In the genomic region with DNA sequence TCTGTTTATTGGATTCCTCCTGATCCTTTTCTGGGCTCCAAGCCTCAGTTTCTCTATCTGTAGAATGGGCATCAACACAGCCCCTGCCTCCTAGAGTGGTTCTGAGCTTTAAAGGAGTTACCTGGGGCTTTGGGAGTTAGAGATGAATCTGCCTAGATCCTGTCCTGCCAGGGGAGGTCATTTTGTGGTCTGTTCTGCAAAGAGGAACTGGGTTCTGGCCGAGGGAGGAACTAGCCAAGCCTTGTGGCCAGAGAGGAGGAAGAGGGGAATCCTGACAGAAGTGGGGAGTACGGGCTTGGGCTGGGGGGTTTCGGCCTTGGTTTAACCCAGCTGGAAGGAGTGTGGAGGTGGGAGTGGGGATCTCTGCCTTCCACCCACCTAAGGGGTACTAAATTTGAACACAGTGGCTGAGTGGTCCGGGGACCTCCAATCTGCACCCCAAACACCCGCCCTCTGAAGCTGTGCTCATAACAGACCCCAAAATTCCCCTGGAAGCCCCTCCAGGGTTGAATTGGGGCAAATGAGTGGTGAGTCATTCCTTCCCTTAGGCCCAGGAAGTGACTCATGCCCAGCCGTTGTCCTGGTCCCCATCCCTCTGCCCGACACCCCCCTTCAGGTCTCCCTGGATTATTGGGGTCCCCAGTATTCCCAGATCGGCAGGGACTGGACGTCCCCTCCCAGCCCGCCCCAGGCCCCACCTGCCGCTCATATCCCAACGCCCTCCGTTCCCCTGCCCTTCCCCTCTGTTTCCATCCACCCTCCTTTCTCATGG, we compare ENCODE assay signal across 8 cellular contexts. TPM values are rescaled to one million over a fixed set of nuclear protein-coding genes. Genes with fewer than 3 reads are reported as not detected.
DNase-seq lines count a peak whose midpoint lies in the region; ATAC-seq, FAIRE-seq and TF ChIP-seq lines count a peak whose summit lies in the region.

No MANE protein-coding gene starts in this region.

- H3K27me3 ChIP-seq in AG04450 (ENCODE audit: control insufficient read depth, insufficient read depth, low read length) (no peaks in the 10 kb centered on the region), K562 (ENCODE audit: control insufficient read depth in 2 of 2, insufficient read depth in 2 of 2, low read length in 2 of 2) (no peaks in the 10 kb centered on the region), mesenchymal stem cell (ENCODE audit: control insufficient read depth in 1 of 2, insufficient read depth in 1 of 2, low read length in 2 of 2) (no peaks in the 10 kb centered on the region), tibial artery (no peaks in the 10 kb centered on the region)

- no peaks in the 10 kb centered on the region for H3K9me1 ChIP-seq in K562 (ENCODE audit: control insufficient read depth, insufficient read depth, low read length)

- 0 out of 2 replicates have a peak, but pooled peaks cover 4% of the 10 kb centered on the region for H4K20me1 ChIP-seq in K562 (replicated peaks; ENCODE audit: control insufficient read depth, insufficient read depth, low read length)

- no peak for TF ChIP-seq POLR2A in K562 (conservative IDR thresholded peaks at IDR 0.05)

- H4K8ac ChIP-seq in mesenchymal stem cell (ENCODE audit: low read length), result peak overlapping the region; percentile 93

- H3K9ac ChIP-seq in K562 (ENCODE audit: insufficient read depth in 1 of 2, low read depth in 2 of 2, low read length in 2 of 2) (peak overlapping the region; percentile 85 to 86), mesenchymal stem cell (ENCODE audit: low read length) (peak overlapping the region; percentile 87)

- H3K4me2 ChIP-seq in K562 (ENCODE audit: insufficient read depth, low read length) (peak overlapping the region; percentile 83), mesenchymal stem cell (ENCODE audit: low read length, poor library complexity, severe bottlenecking) (peak overlapping the region; percentile 55)

- CTCF ChIA-PET in AG04450 (lab: Charles Lee) (interaction anchor here (0.7 to 1.7 kb wide), 5 partner anchors 31 to 600 kb away, joined by 3 to 8 read pairs (median 3); a partner anchor contains a TSS), K562 (lab: Yijun Ruan, JAX; ENCODE audit: low intra/inter-chr PET ratio) (no interaction called here)

- no peak for TF ChIP-seq RAD21 in K562 (CRISPR knock-in tag; conservative IDR thresholded peaks at IDR 0.05 in 1 of 2, IDR thresholded peaks at IDR 0.05 in 1 of 2)

- H3K23ac ChIP-seq in mesenchymal stem cell (ENCODE audit: low read length in 2 of 2), result peak overlapping the region; percentile 30 to 75

- H3K4me3 ChIP-seq in AG04450 (ENCODE audit: low read depth, low read length) (peak overlapping the region; percentile 31), K562 (peak overlapping the region; percentile 64), mesenchymal stem cell (ENCODE audit: insufficient read depth in 1 of 2, low read depth in 1 of 2, low read length in 2 of 2) (peak overlapping the region in 1 of 2 experiments; percentile 55), tibial artery (peak overlapping the region; percentile 68 to 79)

- H3K4ac ChIP-seq in mesenchymal stem cell (ENCODE audit: low read depth in 1 of 2, low read length in 2 of 2), result peak overlapping the region; percentile 86 to 89

- POLR2A ChIA-PET in AG04450 (lab: Yijun Ruan, JAX), result interaction anchor here (0.6 to 0.7 kb wide), 3 partner anchors 12 to 443 kb away, joined by 4 to 8 read pairs (median 8); no protein-coding TSS in a partner anchor
- POLR2A ChIA-PET in K562 (lab: Yijun Ruan, JAX), result interaction anchor here (0.6 to 4.9 kb wide), 9 partner anchors 8 to 247 kb away, joined by 3 to 27 read pairs (median 4); no protein-coding TSS in a partner anchor

- 0% methylated on average over 10 of the region's 13 CpGs for WGBS in K562 (ENCODE audit: insufficient coverage, low coverage, missing lambda C conversion rate)
- WGBS in mesenchymal stem cell, result 30% methylated on average over 10 of the region's 13 CpGs

- peak overlapping the region; percentile 71 for H2BK15ac ChIP-seq in mesenchymal stem cell (ENCODE audit: low read depth, poor library complexity, severe bottlenecking)

- peak; percentile 75; the same call in 1 of the 2 replicates for TF ChIP-seq EP300 in K562 (IDR thresholded peaks at IDR 0.05; ENCODE audit: low read length)

- H3K14ac ChIP-seq in mesenchymal stem cell (ENCODE audit: low read length in 2 of 2), result peak overlapping the region in 1 of 2 experiments; percentile 76

- H2AK5ac ChIP-seq in mesenchymal stem cell (ENCODE audit: low read length, severe bottlenecking), result peak overlapping the region; percentile 88

- H3K18ac ChIP-seq in mesenchymal stem cell (ENCODE audit: low read depth in 1 of 2, low read length in 2 of 2), result peak overlapping the region; percentile 87 to 91

- peak overlapping the region; percentile 8 to 96 for H2BK12ac ChIP-seq in mesenchymal stem cell (ENCODE audit: low read length in 2 of 2)

- DNase-seq in AG04450 (ENCODE audit: low read depth, low spot score), result no peak
- peak; percentile 84 for DNase-seq in SKM-1 (lab: John Stamatoyannopoulos, UW; ENCODE audit: unreplicated experiment)
- peak; percentile 63 to 80 (median 68) for DNase-seq in K562 (ENCODE audit: extremely low read depth in 1 of 4, low spot score in 3 of 4)
- peak; percentile 83 for DNase-seq in mesenchymal stem cell
- DNase-seq in tibial artery, result peak; percentile 56 to 79

- peaks cover 19% of the 10 kb centered on the region for H3K79me1 ChIP-seq in mesenchymal stem cell (replicated peaks; ENCODE audit: low read length, poor library complexity, severe bottlenecking)

- H3K4me1 ChIP-seq in K562 (replicated peaks in 1 of 2; ENCODE audit: control insufficient read depth in 2 of 2, insufficient read depth in 2 of 2, low read length in 2 of 2) (peaks cover 24 to 53% of the 10 kb centered on the region in 2 experiments), mesenchymal stem cell (ENCODE audit: control insufficient read depth, insufficient read depth, low read depth, low read length) (peaks cover 26% of the 10 kb centered on the region), tibial artery (peaks cover 0 to 65% (median 39%) of the 10 kb centered on the region in 4 donors)

- TF ChIP-seq CTCF in AG04450 (IDR thresholded peaks at IDR 0.05; ENCODE audit: low read depth, low read length), result no peak
- TF ChIP-seq CTCF in K562 (IDR thresholded peaks at IDR 0.05 in 2 of 3, conservative IDR thresholded peaks at IDR 0.05 in 1 of 3; ENCODE audit: insufficient read depth in 2 of 3, low read depth in 1 of 3, low read length in 3 of 3), result no peak
- no peak for TF ChIP-seq CTCF in tibial artery (IDR thresholded peaks at IDR 0.05)

- H3K9me3 ChIP-seq in AG04450 (ENCODE audit: control insufficient read depth, insufficient read depth, low read length) (no peaks in the 10 kb centered on the region), K562 (replicated peaks; ENCODE audit: control insufficient read depth, insufficient read depth, low read depth, low read length) (no peaks in the 10 kb centered on the region), mesenchymal stem cell (ENCODE audit: control insufficient read depth, low read length) (no peaks in the 10 kb centered on the region), tibial artery (no peaks in the 10 kb centered on the region)

- H3K36me3 ChIP-seq in K562 (ENCODE audit: control insufficient read depth, insufficient read depth, low read length), result peaks cover 10% of the 10 kb centered on the region; the same call in 2 of the 3 replicates
- peaks cover 3 to 7% of the 10 kb centered on the region in 2 experiments for H3K36me3 ChIP-seq in mesenchymal stem cell (ENCODE audit: control insufficient read depth in 1 of 2, insufficient read depth in 2 of 2, low read depth in 1 of 2, low read length in 2 of 2)
- H3K36me3 ChIP-seq in tibial artery, result peaks cover 3 to 10% (median 6%) of the 10 kb centered on the region in 3 donors

- H4K91ac ChIP-seq in mesenchymal stem cell (ENCODE audit: low read length), result peak overlapping the region; percentile 96

- intact Hi-C loops in K562 (cut with micrococcal nuclease), result loop anchor here (2.0 kb wide), 1 partner anchor 21 kb away; no protein-coding TSS in a partner anchor
- intact Hi-C loops in tibial artery (cut with DNase I; ENCODE audit: low total_unique reads), result no loop called here

- H2AFZ ChIP-seq in K562 (ENCODE audit: low read depth, low read length) (peak overlapping the region; percentile 30; the same call in 1 of the 2 replicates), mesenchymal stem cell (ENCODE audit: low read depth, low read length) (no peak overlapping the region)

- no peak overlapping the region for H2BK5ac ChIP-seq in mesenchymal stem cell (ENCODE audit: low read depth, low read length, poor library complexity, severe bottlenecking)

- in situ Hi-C loops in K562 (cut with MboI), result no loop called here

- FAIRE-seq in K562 (lab: Jason Lieb, UNC), result peak; percentile 74

- H3K79me2 ChIP-seq in K562 (ENCODE audit: control insufficient read depth, insufficient read depth, low read length), result peaks cover 59% of the 10 kb centered on the region

- ATAC-seq in GM21717 (IDR thresholded peaks at IDR 0.05; ENCODE audit: unreplicated experiment) (peak; percentile 38), K562 (peak; percentile 48), HG02870 (IDR thresholded peaks at IDR 0.05; ENCODE audit: unreplicated experiment) (no peak), HG02571 (IDR thresholded peaks at IDR 0.05; ENCODE audit: unreplicated experiment) (no peak)

- peak overlapping the region; percentile 53 for H3K27ac ChIP-seq in AG04450 (ENCODE audit: low read depth, low read length)
- H3K27ac ChIP-seq in K562 (ENCODE audit: extremely low read depth, low read depth, low read length), result peak overlapping the region; percentile 91
- H3K27ac ChIP-seq in mesenchymal stem cell (ENCODE audit: low read length, poor library complexity, severe bottlenecking), result peak overlapping the region; percentile 50
- peak overlapping the region; percentile 89 to 94 for H3K27ac ChIP-seq in tibial artery

- peak overlapping the region; percentile 81 for H2BK120ac ChIP-seq in mesenchymal stem cell (ENCODE audit: low read depth, low read length)

- BruUV-seq in K562 (replicated peaks; lab: Mats Ljungman, UMichigan), result no TSS peak

RNA-seq across cellular contexts. Expression of a gene that starts 2.8 kb away (rescaled TPM):
- polyA plus RNA-seq in AG04450 (2011; rRNA removed), result 19.5 and 21.9 TPM in 2 replicates
- polyA minus RNA-seq in AG04450 (2011; rRNA and poly(A)+ RNA removed), result 20.8 and 25.7 TPM in 2 replicates
- total RNA-seq in K562 (2011; cell fraction: chromatin; rRNA removed; ENCODE audit: low replicate concordance), result 133 and 378 TPM in 2 replicates
- total RNA-seq in K562 (2011; cell fraction: nucleolus; rRNA removed), result 188 and 218 TPM in 2 replicates
- 153 and 170 TPM in 2 replicates for total RNA-seq in K562 (2011; cell fraction: nucleoplasm; rRNA removed)
- total RNA-seq in K562 (2014; rRNA removed), result 31.1 and 34.2 TPM in 2 replicates
- 8.3 and 10.0 TPM in 2 replicates for total RNA-seq in K562 (2014; rRNA removed; fragmentation: Illumina TruSeq; extraction: Trizol)
- 11.4 and 11.9 TPM in 2 replicates for total RNA-seq in K562 (2015; rRNA removed; fragmentation: Illumina TruSeq; extraction: Trizol)
- 58.2 and 68.9 TPM in 2 replicates for total RNA-seq in K562 (2021)
- 15.6 and 30.7 TPM in 2 replicates for polyA plus RNA-seq in K562 (2011; rRNA removed)
- polyA plus RNA-seq in K562 (2011; cell fraction: cytosol; rRNA removed), result 15.4 and 18.5 TPM in 2 replicates
- polyA plus RNA-seq in K562 (2011; cell fraction: nucleus; rRNA removed), result 97.7 and 167 TPM in 2 replicates
- 50.5 and 78.5 TPM in 2 replicates for polyA plus RNA-seq in K562 (2012)
- polyA plus RNA-seq in K562 (2014; fragmentation: Illumina TruSeq; extraction: Trizol), result 32.2 and 45.4 TPM in 2 replicates
- polyA plus RNA-seq in K562 (2014; fragmentation: Nextera tagmentation; extraction: Ambion mirVana), result 1 to 10 TPM; 2.5 to 3.1 TPM
- polyA plus RNA-seq in K562 (2014; rRNA removed), result 28.2 and 35.7 TPM in 2 replicates
- polyA minus RNA-seq in K562 (2011; rRNA and poly(A)+ RNA removed), result 22.6 and 23.8 TPM in 2 replicates
- polyA minus RNA-seq in K562 (2011; cell fraction: cytosol; rRNA and poly(A)+ RNA removed), result 20.7 and 23.5 TPM in 2 replicates
- polyA minus RNA-seq in K562 (2011; cell fraction: nucleus; rRNA and poly(A)+ RNA removed), result 38.5 and 43.3 TPM in 2 replicates
- 48.9 TPM for polyA plus RNA-seq in mesenchymal stem cell (2013, experiment 1 of 2)
- 49.7 TPM for polyA plus RNA-seq in mesenchymal stem cell (2013, experiment 2 of 2)

RNA-seq across cellular contexts. Expression of a gene that starts 35.1 kb away (rescaled TPM):
- polyA plus RNA-seq in AG04450 (2011; rRNA removed) (25.7 and 33.7 TPM in 2 replicates), K562 (2011; rRNA removed) (120 and 136 TPM in 2 replicates), K562 (2014; fragmentation: Illumina TruSeq; extraction: Trizol) (140 and 177 TPM in 2 replicates), K562 (2014; fragmentation: Nextera tagmentation; extraction: Ambion mirVana) (100 to 1,000 TPM; 188 to 230 TPM), K562 (2014; rRNA removed) (239 and 250 TPM in 2 replicates)
- 28.9 and 33.8 TPM in 2 replicates for polyA minus RNA-seq in AG04450 (2011; rRNA and poly(A)+ RNA removed)
- total RNA-seq in K562 (2011; cell fraction: chromatin; rRNA removed; ENCODE audit: low replicate concordance), result 212 and 603 TPM in 2 replicates
- total RNA-seq in K562 (2011; cell fraction: nucleolus; rRNA removed), result 468 and 513 TPM in 2 replicates
- total RNA-seq in K562 (2011; cell fraction: nucleoplasm; rRNA removed), result 227 and 308 TPM in 2 replicates
- total RNA-seq in K562 (2014; rRNA removed) (239 and 284 TPM in 2 replicates), K562 (2014; rRNA removed; fragmentation: Illumina TruSeq; extraction: Trizol) (75.4 and 90.3 TPM in 2 replicates), K562 (2015; rRNA removed; fragmentation: Illumina TruSeq; extraction: Trizol) (163 and 166 TPM in 2 replicates), K562 (2021) (244 and 249 TPM in 2 replicates)
- 104 and 196 TPM in 2 replicates for polyA plus RNA-seq in K562 (2011; cell fraction: cytosol; rRNA removed)
- polyA plus RNA-seq in K562 (2011; cell fraction: nucleus; rRNA removed), result 938 and 1,011 TPM in 2 replicates
- 261 and 285 TPM in 2 replicates for polyA plus RNA-seq in K562 (2012)
- 62.7 and 99.1 TPM in 2 replicates for polyA minus RNA-seq in K562 (2011; rRNA and poly(A)+ RNA removed)
- polyA minus RNA-seq in K562 (2011; cell fraction: cytosol; rRNA and poly(A)+ RNA removed), result 83.0 and 99.1 TPM in 2 replicates
- polyA minus RNA-seq in K562 (2011; cell fraction: nucleus; rRNA and poly(A)+ RNA removed), result 152 and 185 TPM in 2 replicates
- 46.7 TPM for polyA plus RNA-seq in mesenchymal stem cell (2013, experiment 1 of 2)
- 46.1 TPM for polyA plus RNA-seq in mesenchymal stem cell (2013, experiment 2 of 2)

RNA-seq across cellular contexts. Expression of a gene that starts 49.0 kb away (rescaled TPM):
- polyA plus RNA-seq in AG04450 (2011; rRNA removed), result 37.5 and 43.4 TPM in 2 replicates
- 78.2 and 99.3 TPM in 2 replicates for polyA minus RNA-seq in AG04450 (2011; rRNA and poly(A)+ RNA removed)
- total RNA-seq in K562 (2011; cell fraction: chromatin; rRNA removed; ENCODE audit: low replicate concordance), result 22.5 and 89.0 TPM in 2 replicates
- total RNA-seq in K562 (2011; cell fraction: nucleolus; rRNA removed), result 76.9 and 79.6 TPM in 2 replicates
- total RNA-seq in K562 (2011; cell fraction: nucleoplasm; rRNA removed), result 33.7 and 45.6 TPM in 2 replicates
- 108 and 133 TPM in 2 replicates for total RNA-seq in K562 (2014; rRNA removed)
- 25.8 and 37.3 TPM in 2 replicates for total RNA-seq in K562 (2014; rRNA removed; fragmentation: Illumina TruSeq; extraction: Trizol)
- 75.0 and 80.6 TPM in 2 replicates for total RNA-seq in K562 (2015; rRNA removed; fragmentation: Illumina TruSeq; extraction: Trizol)
- total RNA-seq in K562 (2021), result 222 and 228 TPM in 2 replicates
- 52.1 and 63.7 TPM in 2 replicates for polyA plus RNA-seq in K562 (2011; rRNA removed)
- polyA plus RNA-seq in K562 (2011; cell fraction: cytosol; rRNA removed), result 66.1 and 116 TPM in 2 replicates
- polyA plus RNA-seq in K562 (2011; cell fraction: nucleus; rRNA removed), result 105 and 144 TPM in 2 replicates
- 160 and 186 TPM in 2 replicates for polyA plus RNA-seq in K562 (2012)
- polyA plus RNA-seq in K562 (2014; fragmentation: Illumina TruSeq; extraction: Trizol), result 77.5 and 97.5 TPM in 2 replicates
- polyA plus RNA-seq in K562 (2014; fragmentation: Nextera tagmentation; extraction: Ambion mirVana), result under 1 TPM; 0.30 to 0.57 TPM
- polyA plus RNA-seq in K562 (2014; rRNA removed), result 97.3 and 108 TPM in 2 replicates
- polyA minus RNA-seq in K562 (2011; rRNA and poly(A)+ RNA removed), result 37.3 and 59.9 TPM in 2 replicates
- 93.0 and 105 TPM in 2 replicates for polyA minus RNA-seq in K562 (2011; cell fraction: cytosol; rRNA and poly(A)+ RNA removed)
- polyA minus RNA-seq in K562 (2011; cell fraction: nucleus; rRNA and poly(A)+ RNA removed), result 25.6 and 39.1 TPM in 2 replicates
- 75.4 TPM for polyA plus RNA-seq in mesenchymal stem cell (2013, experiment 1 of 2)
- polyA plus RNA-seq in mesenchymal stem cell (2013, experiment 2 of 2), result 74.2 TPM

Comparison
In these comparisons a context has a peak if more than half of its experiments do, and no peak if none do; other contexts are left out.
1. ATAC-seq: peak in GM21717 (single experiment) and K562 (single experiment); none in HG02870 (single experiment) and HG02571 (single experiment).
2. Peak in every context shown above with its lines, with median percentiles within 50 percentile points of each other: H3K27ac ChIP-seq.